29 cellular contexts compared by ENCODE assay signal in the genomic region with DNA sequence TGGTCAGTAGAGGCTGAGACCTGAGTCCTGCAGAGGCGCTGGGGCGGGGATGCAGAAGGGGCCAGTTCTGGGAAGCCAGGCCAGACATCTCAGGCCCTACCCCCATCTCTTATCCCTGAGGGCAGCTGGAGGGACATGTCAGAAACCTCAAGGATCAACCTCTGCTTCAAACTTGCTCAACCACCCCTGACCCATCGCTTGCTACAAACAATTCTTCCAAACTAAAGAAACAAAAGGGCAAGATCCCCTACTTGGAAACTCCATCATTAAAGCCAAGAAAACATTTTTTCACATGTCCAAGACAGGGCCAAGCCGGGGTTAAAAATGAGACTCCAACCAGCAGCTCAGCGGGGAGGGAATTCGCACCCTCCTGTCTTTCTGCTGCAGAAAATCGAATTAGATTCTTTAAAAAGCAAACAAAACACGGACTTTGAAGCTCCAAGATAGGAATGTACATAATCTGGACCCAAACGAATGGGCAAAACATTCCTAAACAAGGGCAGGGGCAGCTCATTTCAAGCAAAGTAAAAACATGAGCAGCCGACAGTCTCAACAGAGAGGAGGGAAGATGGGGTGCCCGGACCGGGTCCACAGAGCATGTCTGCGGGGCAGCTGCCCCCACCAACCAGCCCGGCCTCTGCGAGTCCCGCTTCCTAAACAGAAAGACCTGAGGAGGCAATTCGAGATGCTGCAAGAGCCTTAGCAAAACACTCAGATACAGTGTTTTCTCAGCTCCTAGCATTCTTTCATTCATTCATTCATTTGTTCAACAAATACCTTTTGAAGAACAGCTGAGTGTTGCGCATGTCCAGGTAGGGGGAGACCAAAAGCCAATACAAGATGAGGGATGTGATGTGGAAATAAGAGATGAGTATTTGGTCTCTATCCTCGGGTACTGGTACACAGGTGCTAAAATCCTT. TPM values are rescaled to one million over a fixed set of nuclear protein-coding genes. Genes with fewer than 3 reads are reported as not detected.
DNase-seq lines count a peak whose midpoint lies in the region; ATAC-seq and TF ChIP-seq lines count a peak whose summit lies in the region.
"Had no signal": no experiment of that assay in that cellular context is flagged by ENCODE, and none has a peak within 500 bp of the region (broad histone marks: within the 10 kb centered on the region; RNA-seq: fewer than 3 reads in every experiment).

No MANE protein-coding gene starts in this region.

- TF ChIP-seq POLR2A in esophagus muscularis mucosa (IDR thresholded peaks at IDR 0.05; ENCODE audit: low read depth) (no peak), spleen (IDR thresholded peaks at IDR 0.05) (no peak)

- H2AFZ ChIP-seq in smooth muscle cell (ENCODE audit: low read depth): no peak overlapping the region

- H3K4me3 ChIP-seq in esophagus muscularis mucosa (no peak overlapping the region), mucosa of descending colon (no peak overlapping the region), spleen (no peak overlapping the region), smooth muscle cell (no peak overlapping the region)
- H3K4me3 ChIP-seq: heart left ventricle, left ventricle myocardium inferior, right atrium auricular region, tibial nerve had no signal

- H4K20me1 ChIP-seq in smooth muscle cell (ENCODE audit: low read depth): peaks cover 75% of the 10 kb centered on the region

- peak; percentile 35 for DNase-seq in RPMI7951 (ENCODE audit: low read depth)
- DNase-seq in esophagus muscularis mucosa (ENCODE audit: extremely low spot score): no peak
- DNase-seq in mucosa of descending colon: no peak
- peak; percentile 66 for DNase-seq in spleen
- no peak for DNase-seq in smooth muscle cell (lab: John Stamatoyannopoulos, UW; ENCODE audit: unreplicated experiment)
- DNase-seq in kidney glomerular epithelial cell (lab: John Stamatoyannopoulos, UW): no peak
- DNase-seq: activated CD4-positive, CD25-positive, alpha-beta regulatory T cell; activated CD8-positive, alpha-beta T cell treated with anti-CD3 and anti-CD28 coated beads for 36 hours; activated naive CD4-positive, alpha-beta T cell treated with Interleukin-2 at 50 U/mL for 16 hours; activated T-cell treated with anti-CD3 and anti-CD28 coated beads, Interleukin-2, amount 50 U/mL, for 1 hour; amygdala; CD4-positive, CD25-positive, alpha-beta regulatory T cell; DMS 273 treated with DMSO at 0.1 percent for 48 hours; effector memory CD4-positive, alpha-beta T cell; H7; heart left ventricle; Kasumi-1; left ventricle myocardium inferior; NCI-H1048; NCI-H2029 treated with DMSO at 0.1 percent for 48 hours; NCI-H446 treated with DMSO at 0.1 percent for 48 hours; stimulated activated naive CD4-positive, alpha-beta T cell; T-helper 9 cell had no signal

- no peak overlapping the region for H3K4me2 ChIP-seq in smooth muscle cell

- no peak overlapping the region for H3K9ac ChIP-seq in smooth muscle cell (ENCODE audit: low read depth)

- H3K79me2 ChIP-seq in smooth muscle cell (ENCODE audit: low read depth): peaks cover 14% of the 10 kb centered on the region

- H3K36me3 ChIP-seq in esophagus muscularis mucosa: peaks cover 0 to 8% (median 4%) of the 10 kb centered on the region in 4 donors
- no peaks in the 10 kb centered on the region for H3K36me3 ChIP-seq in mucosa of descending colon (ENCODE audit: low read depth)
- H3K36me3 ChIP-seq in spleen: peaks cover 0 to 46% (median 3%) of the 10 kb centered on the region in 6 donors
- no peaks in the 10 kb centered on the region for H3K36me3 ChIP-seq in smooth muscle cell (ENCODE audit: low read depth)
- H3K36me3 ChIP-seq: left ventricle myocardium inferior, right atrium auricular region had no signal

- intact Hi-C loops in esophagus muscularis mucosa (cut with DNase I) (no loop called here), mucosa of descending colon (cut with DNase I, micrococcal nuclease) (no loop called here), spleen (cut with DNase I; ENCODE audit: low total_unique reads) (no loop called here)

- no peak for TF ChIP-seq EP300 in esophagus muscularis mucosa (IDR thresholded peaks at IDR 0.05)

- H3K27ac ChIP-seq in esophagus muscularis mucosa (replicated peaks in 1 of 4) (peak overlapping the region; percentile 19 to 81 (median 52)), spleen (peak overlapping the region in 7 of 8 donors; percentile 7 to 59 (median 54)), smooth muscle cell (ENCODE audit: low read depth) (no peak overlapping the region)
- H3K27ac ChIP-seq: heart left ventricle, left ventricle myocardium inferior, right atrium auricular region had no signal

- TF ChIP-seq CTCF in esophagus muscularis mucosa (IDR thresholded peaks at IDR 0.05) (no peak), mucosa of descending colon (IDR thresholded peaks at IDR 0.05) (no peak), spleen (IDR thresholded peaks at IDR 0.05 in 8 of 11, conservative IDR thresholded peaks at IDR 0.05 in 3 of 11) (no peak), smooth muscle cell (IDR thresholded peaks at IDR 0.05; ENCODE audit: borderline replicate concordance, insufficient read depth, poor library complexity, severe bottlenecking) (no peak)

- ATAC-seq in mucosa of descending colon (peak; percentile 14), HG03469 (IDR thresholded peaks at IDR 0.05; ENCODE audit: unreplicated experiment) (no peak), HG02970 (IDR thresholded peaks at IDR 0.05; ENCODE audit: low FRiP score, unreplicated experiment) (no peak)
- ATAC-seq: activated CD8-positive, alpha-beta T cell treated with anti-CD3 and anti-CD28 coated beads for 36 hours; heart left ventricle; SK-N-SH treated with all-trans-retinoic acid at 6 μM for 48 hours had no signal

- WGBS in esophagus muscularis mucosa: 61% methylated on average over 19 of the region's 19 CpGs
- 79 to 87% (median 85%) methylated on average over 19 of the region's 19 CpGs for WGBS in spleen, 5 donors
- WGBS in smooth muscle cell (ENCODE audit: low lambda C conversion rate): 80% methylated on average over 19 of the region's 19 CpGs

- H3K4me1 ChIP-seq in esophagus muscularis mucosa: peaks cover under 1 to 75% (median 59%) of the 10 kb centered on the region in 4 donors
- H3K4me1 ChIP-seq in mucosa of descending colon (ENCODE audit: low read depth): no peaks in the 10 kb centered on the region
- H3K4me1 ChIP-seq in spleen: peaks cover 0 to 67% (median 24%) of the 10 kb centered on the region in 6 donors
- peaks cover 7% of the 10 kb centered on the region for H3K4me1 ChIP-seq in smooth muscle cell (ENCODE audit: low read depth)
- H3K4me1 ChIP-seq: left ventricle myocardium inferior, right atrium auricular region had no signal

- H3F3A ChIP-seq in smooth muscle cell (ENCODE audit: low read depth): no peaks in the 10 kb centered on the region

- no peaks in the 10 kb centered on the region for H3K9me3 ChIP-seq in esophagus muscularis mucosa
- H3K9me3 ChIP-seq in mucosa of descending colon: no peaks in the 10 kb centered on the region
- H3K9me3 ChIP-seq in spleen: no peaks in the 10 kb centered on the region
- H3K9me3 ChIP-seq in smooth muscle cell (replicated peaks; ENCODE audit: low read depth): no peaks in the 10 kb centered on the region
- H3K9me3 ChIP-seq: heart left ventricle, right atrium auricular region had no signal

- H3K27me3 ChIP-seq in esophagus muscularis mucosa: no peaks in the 10 kb centered on the region
- no peaks in the 10 kb centered on the region for H3K27me3 ChIP-seq in spleen (replicated peaks in 1 of 7)
- no peaks in the 10 kb centered on the region for H3K27me3 ChIP-seq in smooth muscle cell (ENCODE audit: low read depth)
- H3K27me3 ChIP-seq: heart left ventricle, right atrium auricular region, tibial nerve had no signal

RNA-seq across cellular contexts. Expression of a gene that starts 44.8 kb away (rescaled TPM):
- 26.2 and 36.4 TPM in 2 replicates for total RNA-seq in RPMI7951 (2014; rRNA removed; shearing (Covaris generic))
- 10 to 100 TPM; 48.2 to 76.1 (median 62.5) TPM for total RNA-seq in esophagus muscularis mucosa
- 10 to 100 TPM in 2 of 3 donors, 1 to 10 TPM in 1; 4.8 to 64.5 (median 10.8) TPM for total RNA-seq in mucosa of descending colon
- 100 to 1,000 TPM in 6 of 7 donors, 10 to 100 TPM in 1; 78.3 to 133 (median 107) TPM for total RNA-seq in spleen
- polyA plus RNA-seq in spleen: 10 to 100 TPM in 1 of 3 donors, 1 to 10 TPM in 2; 6.1 to 10.6 (median 6.3) TPM
- total RNA-seq in smooth muscle cell: 20.4 and 30.3 TPM in 2 replicates
- 11.4 and 14.1 TPM in 2 replicates for polyA plus RNA-seq in smooth muscle cell
- total RNA-seq: G401 had no signal

Comparison
In these comparisons a context has a peak if more than half of its experiments do, and no peak if none do; other contexts are left out.
1. DNase-seq: peak in RPMI7951 (single experiment) and spleen (single experiment); none in esophagus muscularis mucosa (single experiment), mucosa of descending colon (0 of 3), smooth muscle cell (single experiment) and kidney glomerular epithelial cell (single experiment).